In the genomic region with DNA sequence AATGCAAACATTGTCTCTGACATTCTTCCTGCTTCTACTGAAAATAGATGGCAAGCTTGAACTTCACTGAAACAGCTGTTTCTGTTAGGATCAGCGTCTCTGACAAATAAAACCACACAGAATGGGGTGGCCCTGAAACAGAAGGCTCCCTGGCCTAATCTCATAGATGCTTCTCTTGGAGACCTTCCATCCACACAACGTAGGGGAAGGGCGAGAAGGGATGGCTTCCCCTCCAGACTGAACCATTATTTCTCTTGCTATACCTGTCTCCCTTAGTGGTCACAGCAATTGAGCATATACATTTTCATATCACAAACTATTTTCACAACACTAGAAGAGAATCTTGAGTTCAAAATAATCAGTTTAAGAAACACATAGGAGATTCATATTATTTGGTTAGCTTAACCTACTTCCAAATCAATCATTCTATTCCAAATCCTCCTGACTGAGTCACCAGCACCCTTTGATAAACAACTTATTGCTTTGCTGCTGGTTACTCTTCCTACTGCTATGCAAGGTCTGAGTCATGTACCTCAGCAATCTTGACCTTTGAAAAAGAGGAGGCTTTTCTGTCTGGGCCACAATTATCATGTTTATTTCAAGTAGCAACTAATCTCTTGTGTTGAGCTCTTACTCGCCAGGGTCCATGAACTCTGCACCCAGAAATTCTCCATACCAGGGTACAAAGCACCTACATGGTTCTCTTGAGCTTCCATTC, we compare ENCODE assay signal across 9 cellular contexts. TPM values are rescaled to one million over a fixed set of nuclear protein-coding genes. Genes with fewer than 3 reads are reported as not detected.
DNase-seq lines count a peak whose midpoint lies in the region; ATAC-seq, FAIRE-seq and TF ChIP-seq lines count a peak whose summit lies in the region.
"Had no signal": no experiment of that assay in that cellular context is flagged by ENCODE, and none has a peak within 500 bp of the region (broad histone marks: within the 10 kb centered on the region; RNA-seq: fewer than 3 reads in every experiment).

No MANE protein-coding gene starts in this region.

- intact Hi-C loops in activated CD4-positive, alpha-beta T cell treated with anti-CD3 and anti-CD28 coated beads for 36 hours (cut with DNase I, micrococcal nuclease): loop anchor here in 1 of 2 experiments (2.0 kb wide), 1 partner anchor 17 kb away; no protein-coding TSS in a partner anchor
- intact Hi-C loops in tibial artery (cut with DNase I; ENCODE audit: low total_unique reads): no loop called here

- H3K4me1 Mint-ChIP-seq in activated CD4-positive, alpha-beta T cell treated with anti-CD3 and anti-CD28 coated beads for 36 hours: peaks cover 71% of the 10 kb centered on the region

- H3K36me3 Mint-ChIP-seq in activated CD4-positive, alpha-beta T cell treated with anti-CD3 and anti-CD28 coated beads for 36 hours (ENCODE audit: low read depth): peaks cover 73% of the 10 kb centered on the region

- H3K4me3 Mint-ChIP-seq in activated CD4-positive, alpha-beta T cell treated with anti-CD3 and anti-CD28 coated beads for 36 hours: peak overlapping the region; percentile 8

- H3K36me3 ChIP-seq in tibial artery: peaks cover 0 to 4% (median 0%) of the 10 kb centered on the region in 3 donors

- peak; percentile 66 for ATAC-seq in activated CD4-positive, alpha-beta T cell treated with anti-CD3 and anti-CD28 coated beads for 36 hours
- ATAC-seq in GM19351 (IDR thresholded peaks at IDR 0.05; ENCODE audit: unreplicated experiment): no peak

- no peaks in the 10 kb centered on the region for H3K9me3 ChIP-seq in tibial artery
- H3K9me3 ChIP-seq: BLaER1 treated with 17β-estradiol and CSF1 and Interleukin-3, amounts not matched to agents 10 nM and 100 nM had no signal

- no peak for TF ChIP-seq CTCF in tibial artery (IDR thresholded peaks at IDR 0.05)

- no peak overlapping the region for H3K4me3 ChIP-seq in tibial artery
- H3K4me3 ChIP-seq: BLaER1 treated with 17β-estradiol and CSF1 and Interleukin-3, amounts not matched to agents 10 nM and 100 nM had no signal

- peaks cover 0 to 50% (median 4%) of the 10 kb centered on the region in 4 donors for H3K4me1 ChIP-seq in tibial artery

- no peaks in the 10 kb centered on the region for H3K27me3 ChIP-seq in tibial artery
- H3K27me3 ChIP-seq: BLaER1 treated with 17β-estradiol and CSF1 and Interleukin-3, amounts not matched to agents 10 nM and 100 nM had no signal

- H3K27me3 Mint-ChIP-seq in activated CD4-positive, alpha-beta T cell treated with anti-CD3 and anti-CD28 coated beads for 36 hours: no peaks in the 10 kb centered on the region

- peaks cover 3% of the 10 kb centered on the region for H3K9me3 Mint-ChIP-seq in activated CD4-positive, alpha-beta T cell treated with anti-CD3 and anti-CD28 coated beads for 36 hours (ENCODE audit: low read depth)

- peak overlapping the region; percentile 94 for H3K27ac Mint-ChIP-seq in activated CD4-positive, alpha-beta T cell treated with anti-CD3 and anti-CD28 coated beads for 36 hours

- peak overlapping the region; percentile 19 to 59 for H3K27ac ChIP-seq in tibial artery
- H3K27ac ChIP-seq: BLaER1 treated with 17β-estradiol and CSF1 and Interleukin-3, amounts not matched to agents 10 nM and 100 nM had no signal

- POLR2A ChIA-PET in activated CD4-positive, alpha-beta T cell treated with anti-CD3 and anti-CD28 coated beads for 36 hours (lab: Charles Lee): interaction anchor here (0.6 to 1.0 kb wide), 6 partner anchors 9 to 46 kb away, joined by 3 to 9 read pairs (median 4); no protein-coding TSS in a partner anchor

- CTCF ChIA-PET in activated CD4-positive, alpha-beta T cell treated with anti-CD3 and anti-CD28 coated beads for 36 hours (lab: Charles Lee): interaction anchor here (0.7 to 1.7 kb wide), 4 partner anchors 14 to 76 kb away, joined by 3 to 6 read pairs (median 4); no protein-coding TSS in a partner anchor

- peak; percentile 45 for FAIRE-seq in islet of Langerhans (lab: Jason Lieb, UNC)

- DNase-seq in activated CD4-positive, alpha-beta T cell treated with anti-CD3 and anti-CD28 coated beads for 36 hours: peak; percentile 41
- no peak for DNase-seq in activated CD4-positive, alpha-beta T cell treated with anti-CD3 and anti-CD28 coated beads for 1 hour
- peak; percentile 99 for DNase-seq in amniotic epithelial cell (ENCODE audit: low read depth)
- DNase-seq in tibial artery: no peak
- DNase-seq in D341Med (ENCODE audit: low spot score): no peak
- DNase-seq in NCI-H446 treated with DMSO at 0.1 percent for 48 hours (lab: John Stamatoyannopoulos, UW): no peak

RNA-seq across cellular contexts. Expression of a gene that starts 45.5 kb away (rescaled TPM):
- total RNA-seq in activated CD4-positive, alpha-beta T cell treated with anti-CD3 and anti-CD28 coated beads for 36 hours: 100 to 1,000 TPM; 112 to 163 TPM

Comparison
In these comparisons a context has a peak if more than half of its experiments do, and no peak if none do; other contexts are left out.
1. DNase-seq: peak in activated CD4-positive, alpha-beta T cell treated with anti-CD3 and anti-CD28 coated beads for 36 hours (single experiment) and amniotic epithelial cell (single experiment); none in activated CD4-positive, alpha-beta T cell treated with anti-CD3 and anti-CD28 coated beads for 1 hour (single experiment), tibial artery (0 of 2), D341Med (single experiment) and NCI-H446 treated with DMSO at 0.1 percent for 48 hours (single experiment).